13 cellular contexts compared by ENCODE assay signal in genomic region chr2:87981182-87981581, GRCh38. TPM values are rescaled to one million over a fixed set of nuclear protein-coding genes. Genes with fewer than 3 reads are reported as not detected.
"Had no signal": no experiment of that assay in that cellular context is flagged by ENCODE, and none has a peak within 500 bp of the region (broad histone marks: within the 10 kb centered on the region; RNA-seq: fewer than 3 reads in every experiment).

No MANE protein-coding gene starts in this region.

RNA-seq across cellular contexts. Expression of gene RNU2-63P, which starts 35.2 kb away (rescaled TPM):
- total RNA-seq: hepatocyte, kidney epithelial cell, left lung, left ventricle myocardium inferior, left ventricle myocardium superior, liver, lower leg skin, lower lobe of right lung, mononuclear cell, mucosa of gallbladder, myocyte had no signal
- polyA plus RNA-seq: liver, lung, mammary epithelial cell had no signal
